Comparison of ENCODE assay signal across 16 cellular contexts in the genomic region with DNA sequence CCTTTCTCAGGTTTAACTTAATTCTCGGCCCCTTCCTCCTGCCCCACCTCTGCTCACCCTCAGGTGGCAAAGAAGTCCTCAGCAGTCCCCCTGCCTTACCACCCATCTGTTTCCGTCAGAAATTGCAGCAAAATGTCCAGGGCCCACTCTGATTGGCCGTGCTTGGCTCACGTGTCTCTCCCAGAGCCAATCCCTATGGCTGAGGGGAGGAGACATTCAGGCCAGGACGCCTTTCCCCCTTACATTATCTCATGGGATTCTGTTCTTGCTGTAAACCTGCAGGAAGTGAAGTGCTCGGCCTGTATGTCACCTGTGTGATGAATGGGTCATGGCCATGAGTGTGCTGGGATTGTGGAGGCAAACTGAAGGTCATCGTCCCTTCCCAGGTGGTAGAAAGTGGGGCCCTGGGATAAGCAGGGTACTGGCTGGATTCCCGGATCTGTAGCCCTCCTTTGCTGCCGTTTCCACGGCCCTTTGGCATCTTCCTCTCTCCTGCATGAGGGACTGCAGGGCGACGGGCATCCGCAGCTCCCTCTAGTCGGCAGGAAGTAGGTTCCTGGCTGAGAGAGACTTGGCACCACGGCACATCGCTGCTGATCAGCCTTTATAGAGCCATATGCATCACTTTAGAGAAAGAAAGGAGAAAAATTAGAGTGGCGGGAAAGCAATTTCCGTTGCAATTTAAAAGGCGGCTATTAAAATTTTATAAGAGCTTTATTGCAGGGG.
DNase-seq lines count a peak whose midpoint lies in the region; ATAC-seq, FAIRE-seq and TF ChIP-seq lines count a peak whose summit lies in the region.
"Had no signal": no experiment of that assay in that cellular context is flagged by ENCODE, and none has a peak within 500 bp of the region (broad histone marks: within the 10 kb centered on the region; RNA-seq: fewer than 3 reads in every experiment).

No MANE protein-coding gene starts in this region.

- H3K9me1 ChIP-seq in IMR-90 (ENCODE audit: insufficient read depth, low read length) = peaks cover 26% of the 10 kb centered on the region

- H2BK15ac ChIP-seq in IMR-90 (ENCODE audit: low read depth, low read length) = no peak overlapping the region

- no peak for TF ChIP-seq EP300 in A549 (IDR thresholded peaks at IDR 0.05)
- TF ChIP-seq EP300 in sigmoid colon (IDR thresholded peaks at IDR 0.05) = no peak

- dilution Hi-C loops in IMR-90 (cut with HindIII; ENCODE audit: low sequenced_read_pairs, unreplicated experiment) = no loop called here

- no peaks in the 10 kb centered on the region for H3K27me3 Mint-ChIP-seq in memory B cell

- H3K79me1 ChIP-seq in IMR-90 (ENCODE audit: low read depth in 1 of 2, low read length in 2 of 2) = peaks cover 31 to 93% of the 10 kb centered on the region in 2 experiments

- H3K56ac ChIP-seq in IMR-90 (ENCODE audit: extremely low read depth, insufficient read depth, low read length) = no peak overlapping the region

- H3K4me1 ChIP-seq in A549 = peaks cover 12% of the 10 kb centered on the region; the same call in 1 of the 3 replicates
- peaks cover 7% of the 10 kb centered on the region; the same call in 1 of the 2 replicates for H3K4me1 ChIP-seq in IMR-90 (ENCODE audit: control insufficient read depth, insufficient read depth, low read length)
- peaks cover 41% of the 10 kb centered on the region for H3K4me1 ChIP-seq in body of pancreas
- peaks cover 0 to 5% (median 0%) of the 10 kb centered on the region in 4 donors for H3K4me1 ChIP-seq in sigmoid colon
- H3K4me1 ChIP-seq in adrenal gland (replicated peaks in 1 of 2) = peaks cover 11 to 18% of the 10 kb centered on the region in 2 donors

- no peak overlapping the region for H2BK5ac ChIP-seq in IMR-90 (ENCODE audit: low read depth, low read length, poor library complexity, severe bottlenecking)

- TF ChIP-seq CTCF in A549 (IDR thresholded peaks at IDR 0.05) (no peak), IMR-90 (conservative IDR thresholded peaks at IDR 0.05; ENCODE audit: low read depth, low read length) (no peak), body of pancreas (IDR thresholded peaks at IDR 0.05) (no peak), sigmoid colon (IDR thresholded peaks at IDR 0.05) (no peak), adrenal gland (IDR thresholded peaks at IDR 0.05) (no peak)

- CTCF ChIA-PET in A549 (lab: Yijun Ruan, JAX) = interaction anchor here (1.0 to 28.8 kb wide), 8 partner anchors 12 to 124 kb away, joined by 3 to 316 read pairs (median 6); a partner anchor contains a TSS
- CTCF ChIA-PET in IMR-90 (lab: Yijun Ruan, JAX) = no interaction called here

- peaks cover 42% of the 10 kb centered on the region for H3K4me1 Mint-ChIP-seq in memory B cell

- H2AK9ac ChIP-seq in IMR-90 (replicated peaks; ENCODE audit: low read depth, low read length, poor library complexity) = no peak overlapping the region

- H4K91ac ChIP-seq in IMR-90 (ENCODE audit: insufficient read depth, low read depth, low read length) = peak overlapping the region; percentile 15; the same call in 1 of the 2 replicates

- H3K9me3 ChIP-seq in A549 (no peaks in the 10 kb centered on the region), IMR-90 (ENCODE audit: control insufficient read depth, insufficient read depth, low read length) (no peaks in the 10 kb centered on the region), body of pancreas (no peaks in the 10 kb centered on the region), sigmoid colon (no peaks in the 10 kb centered on the region), adrenal gland (replicated peaks in 1 of 3) (no peaks in the 10 kb centered on the region)
- H3K9me3 ChIP-seq: psoas muscle had no signal

- H3K4me2 ChIP-seq in A549 = no peak overlapping the region
- H3K4me2 ChIP-seq in IMR-90 (ENCODE audit: low read depth, low read length) = no peak overlapping the region

- H3K4me3 ChIP-seq in A549 = no peak overlapping the region
- no peak overlapping the region for H3K4me3 ChIP-seq in IMR-90 (ENCODE audit: insufficient read depth, low read depth, low read length)
- H3K4me3 ChIP-seq in body of pancreas = no peak overlapping the region
- no peak overlapping the region for H3K4me3 ChIP-seq in sigmoid colon
- no peak overlapping the region for H3K4me3 ChIP-seq in adrenal gland
- H3K4me3 ChIP-seq: psoas muscle had no signal

- 0 out of 2 replicates have a peak overlapping the region, but pooled peaks have one; percentile 4 for H2AK5ac ChIP-seq in IMR-90 (ENCODE audit: low read depth, low read length)

- no peak overlapping the region for H2AFZ ChIP-seq in IMR-90 (replicated peaks; ENCODE audit: low read length, poor library complexity)

- no peak overlapping the region for H3K9ac ChIP-seq in IMR-90 (ENCODE audit: low read depth, low read length)

- peaks cover 6% of the 10 kb centered on the region; the same call in 1 of the 2 replicates for H4K20me1 ChIP-seq in IMR-90 (ENCODE audit: insufficient read depth, low read length)

- TF ChIP-seq POLR2A in A549 (IDR thresholded peaks at IDR 0.05; ENCODE audit: low read length) (no peak), IMR-90 (IDR thresholded peaks at IDR 0.05; ENCODE audit: low read depth, low read length) (no peak), body of pancreas (IDR thresholded peaks at IDR 0.05) (no peak), sigmoid colon (IDR thresholded peaks at IDR 0.05) (no peak), adrenal gland (IDR thresholded peaks at IDR 0.05) (no peak)

- no peak overlapping the region for H3K4me3 Mint-ChIP-seq in memory B cell

- no TSS peak for BruUV-seq in IMR-90 (replicated peaks; lab: Mats Ljungman, UMichigan)

- no peak overlapping the region for H4K5ac ChIP-seq in IMR-90 (ENCODE audit: low read depth, low read length)

- no peak overlapping the region for H2BK120ac ChIP-seq in IMR-90 (ENCODE audit: low read depth, low read length)

- 91% methylated on average over 19 of the region's 19 CpGs for WGBS in A549 (ENCODE audit: missing lambda C conversion rate)
- WGBS in IMR-90 (ENCODE audit: extremely low coverage in 2 of 2, insufficient read length in 1 of 2), 2 experiments = 60% methylated on average over 3 of the region's 19 CpGs; no CpG with 5 or more reads in 1 of the 2 experiments
- WGBS in body of pancreas, 2 donors = 61 to 78% methylated on average over 15 to 19 of the region's 19 CpGs
- 79 to 85% methylated on average over 19 of the region's 19 CpGs for WGBS in sigmoid colon, 2 donors
- WGBS in adrenal gland, 4 donors = 62 to 88% (median 72%) methylated on average over 15 to 19 of the region's 19 CpGs

- peak overlapping the region; percentile 82 for H3K27ac Mint-ChIP-seq in memory B cell

- no peaks in the 10 kb centered on the region for H3K27me3 ChIP-seq in IMR-90 (ENCODE audit: control insufficient read depth, insufficient read depth, low read length)
- H3K27me3 ChIP-seq in body of pancreas = no peaks in the 10 kb centered on the region
- H3K27me3 ChIP-seq in sigmoid colon = no peaks in the 10 kb centered on the region
- no peaks in the 10 kb centered on the region for H3K27me3 ChIP-seq in adrenal gland

- no peak overlapping the region for H2BK20ac ChIP-seq in IMR-90 (ENCODE audit: low read depth, low read length)

- H3K18ac ChIP-seq in IMR-90 (ENCODE audit: low read depth, low read length) = no peak overlapping the region

- H3K27ac ChIP-seq in A549 = no peak overlapping the region
- no peak overlapping the region for H3K27ac ChIP-seq in IMR-90 (ENCODE audit: insufficient read depth, low read length)
- H3K27ac ChIP-seq in body of pancreas = peak overlapping the region in 3 of 4 donors; percentile 51 to 71 (median 65)
- no peak overlapping the region for H3K27ac ChIP-seq in sigmoid colon
- no peak overlapping the region for H3K27ac ChIP-seq in adrenal gland

- H3K36me3 ChIP-seq in IMR-90 (ENCODE audit: control insufficient read depth, insufficient read depth, low read length) (0 out of 2 replicates have a peak, but pooled peaks cover 2% of the 10 kb centered on the region), body of pancreas (replicated peaks in 1 of 2; ENCODE audit: insufficient read depth in 1 of 2, low read depth in 2 of 2) (no peaks in the 10 kb centered on the region), sigmoid colon (peaks cover 0 to 3% (median 0%) of the 10 kb centered on the region in 4 donors), adrenal gland (replicated peaks in 1 of 2) (no peaks in the 10 kb centered on the region)

- POLR2A ChIA-PET in A549 (lab: Yijun Ruan, JAX) = no interaction called here
- POLR2A ChIA-PET in IMR-90 (lab: Charles Lee; ENCODE audit: unreplicated experiment) = no interaction called here

- H4K8ac ChIP-seq in IMR-90 (ENCODE audit: low read depth in 2 of 2, low read length in 2 of 2) = no peak overlapping the region

- in situ Hi-C loops in IMR-90 (cut with MboI; ENCODE audit: low sequenced_read_pairs) = no loop called here

- no peak for TF ChIP-seq RAD21 in A549 (conservative IDR thresholded peaks at IDR 0.05 in 1 of 2, IDR thresholded peaks at IDR 0.05 in 1 of 2)
- no peak for TF ChIP-seq RAD21 in IMR-90 (IDR thresholded peaks at IDR 0.05; ENCODE audit: low read length)

- no peaks in the 10 kb centered on the region for H3K9me3 Mint-ChIP-seq in memory B cell

- no peak for FAIRE-seq in A549 (lab: Jason Lieb, UNC)
- FAIRE-seq: frontal cortex had no signal

- H3K14ac ChIP-seq in IMR-90 (replicated peaks; ENCODE audit: low read depth, low read length) = no peak overlapping the region

- peaks cover 8% of the 10 kb centered on the region for H3K36me3 Mint-ChIP-seq in memory B cell

- ATAC-seq in A549 (peak in 1 of 2 experiments; percentile 59; a peak in 3 of 6 replicates), IMR-90 (ENCODE audit: low read depth) (no peak), body of pancreas (peak; percentile 52), memory B cell (ENCODE audit: low read depth) (no peak), GM19467 (IDR thresholded peaks at IDR 0.05; ENCODE audit: unreplicated experiment) (no peak), HG03095 (IDR thresholded peaks at IDR 0.05; ENCODE audit: unreplicated experiment) (no peak)
- ATAC-seq: left ventricle myocardium superior, psoas muscle had no signal

- DNase-seq in A549 (ENCODE audit: low read depth in 1 of 2, low spot score in 1 of 2) (no peak), IMR-90 (no peak), body of pancreas (peak in 1 of 4 donors; percentile 22), memory B cell (ENCODE audit: low spot score in 2 of 2) (no peak), sigmoid colon (no peak), adrenal gland (no peak)
- DNase-seq: activated CD4-positive, alpha-beta T cell treated with anti-CD3 and anti-CD28 coated beads for 1 hour; activated gamma-delta T cell treated with Interleukin-2 at 50 U/mL for 16 hours; GDM1; left ventricle myocardium superior; NCI-H2029 treated with DMSO at 0.1 percent for 48 hours; psoas muscle; stimulated activated CD4-positive, alpha-beta T cell treated with anti-CD3 and anti-CD28 coated beads, Interleukin-4, amount 100 ng/mL, for 24 hours had no signal

- no peak overlapping the region for H3K23ac ChIP-seq in IMR-90 (ENCODE audit: low read depth, low read length)

- H3K4ac ChIP-seq in IMR-90 (ENCODE audit: low read depth, low read length) = no peak overlapping the region

- intact Hi-C loops in IMR-90 (cut with micrococcal nuclease) = no loop called here
- intact Hi-C loops in body of pancreas (cut with DNase I) = no loop called here
- intact Hi-C loops in sigmoid colon (cut with DNase I) = no loop called here
- intact Hi-C loops in adrenal gland (cut with DNase I) = no loop called here

Comparison
In these comparisons a context has a peak if more than half of its experiments do, and no peak if none do; other contexts are left out.
1. H3K27ac ChIP-seq: peak in body of pancreas (3 of 4); none in A549 (0 of 2), IMR-90 (single experiment), sigmoid colon (0 of 4) and adrenal gland (0 of 5).